33 cellular contexts compared by ENCODE assay signal in genomic region chr17:32429598-32429997, GRCh38.
"Had no signal": no experiment of that assay in that cellular context is flagged by ENCODE, and none has a peak within 500 bp of the region (broad histone marks: within the 10 kb centered on the region; RNA-seq: fewer than 3 reads in every experiment).

No MANE protein-coding gene starts in this region.

- H2AFZ ChIP-seq: parathyroid adenoma had no signal

- DNase-seq: naive thymus-derived CD8-positive, alpha-beta T cell; nephron progenitor cell; occipital lobe; ovary; posterior cingulate gyrus; psoas muscle; right cardiac atrium; spleen; stimulated activated CD4-positive, alpha-beta T cell treated with anti-CD3 and anti-CD28 coated beads, Interleukin-12 subunit alpha, Interleukin-12 subunit beta, amount 100 ng/mL, for 4 hours; stimulated activated CD4-positive, alpha-beta T cell treated with anti-CD3 and anti-CD28 coated beads, Interleukin-1b, Interleukin-23, amount 100 ng/mL, for 48 hours; stimulated activated CD4-positive, alpha-beta T cell treated with anti-CD3 and anti-CD28 coated beads, Interleukin-4, amount 100 ng/mL, for 1 hour; stimulated activated CD4-positive, alpha-beta T cell treated with anti-CD3 and anti-CD28 coated beads, Interleukin-4, amount 100 ng/mL, for 4 hours; stimulated activated CD8-positive, alpha-beta memory T cell treated with anti-CD3 and anti-CD28 coated beads, Interleukin-4, amount 100 ng/mL, for 48 hours; stimulated activated naive CD4-positive, alpha-beta T cell; stimulated activated naive CD8-positive, alpha-beta T cell treated with anti-CD3 and anti-CD28 coated beads, Interleukin-15, amount 100 ng/mL, for 72 hours; stimulated activated naive CD8-positive, alpha-beta T cell treated with anti-CD3 and anti-CD28 coated beads, Interleukin-15, Interleukin-2, amounts not matched to agents 100 U/mL and 50 U/mL, for 24 hours; substantia nigra; testis; tibial artery; transverse colon; upper lobe of right lung; uterus had no signal

- H3K27me3 Mint-ChIP-seq: naive thymus-derived CD8-positive, alpha-beta T cell; natural killer cell treated with Interleukin-12 subunit alpha and Interleukin-12 subunit beta and Interleukin-15 and Interleukin-18, amount 100 ng/mL, for 72 hours; progenitor cell of endocrine pancreas; stimulated activated memory B cell treated with anti-CD40 and anti-IgM and Interleukin-4, amounts not matched to agents 10 μg/mL and 1 μg/mL and 100 μg/mL, for 72 hours; stimulated activated naive CD8-positive, alpha-beta T cell treated with anti-CD3 and anti-CD28 coated beads, Interleukin-15, amount 100 ng/mL, for 72 hours; type B pancreatic cell had no signal

- H3K4me3 ChIP-seq: ovary, psoas muscle, skin epidermis, smooth muscle cell, spleen, suprapubic skin, testis, tibial artery, transverse colon, upper lobe of right lung, uterus had no signal

- ATAC-seq: naive thymus-derived CD8-positive, alpha-beta T cell; natural killer cell treated with Interleukin-12 subunit alpha and Interleukin-12 subunit beta and Interleukin-15 and Interleukin-18, amount 100 ng/mL, for 72 hours; psoas muscle; right cardiac atrium; sciatic nerve; stimulated activated memory B cell treated with anti-CD40 and anti-IgM and Interleukin-4, amounts not matched to agents 10 μg/mL and 1 μg/mL and 100 μg/mL, for 72 hours; stimulated activated naive CD8-positive, alpha-beta T cell treated with anti-CD3 and anti-CD28 coated beads, Interleukin-15, amount 100 ng/mL, for 72 hours; stimulated activated naive CD8-positive, alpha-beta T cell treated with anti-CD3 and anti-CD28 coated beads, Interleukin-15, Interleukin-2, amounts not matched to agents 100 U/mL and 50 U/mL, for 24 hours; upper lobe of right lung had no signal

- H3K4me3 Mint-ChIP-seq: naive thymus-derived CD8-positive, alpha-beta T cell; natural killer cell treated with Interleukin-12 subunit alpha and Interleukin-12 subunit beta and Interleukin-15 and Interleukin-18, amount 100 ng/mL, for 72 hours; nephron progenitor cell; neural crest cell; stimulated activated memory B cell treated with anti-CD40 and anti-IgM and Interleukin-4, amounts not matched to agents 10 μg/mL and 1 μg/mL and 100 μg/mL, for 72 hours; stimulated activated naive CD8-positive, alpha-beta T cell treated with anti-CD3 and anti-CD28 coated beads, Interleukin-15, amount 100 ng/mL, for 72 hours; type B pancreatic cell had no signal

- H3K4me1 Mint-ChIP-seq: naive thymus-derived CD8-positive, alpha-beta T cell; nephron progenitor cell; neural crest cell; stimulated activated memory B cell treated with anti-CD40 and anti-IgM and Interleukin-4, amounts not matched to agents 10 μg/mL and 1 μg/mL and 100 μg/mL, for 72 hours; stimulated activated naive CD8-positive, alpha-beta T cell treated with anti-CD3 and anti-CD28 coated beads, Interleukin-15, amount 100 ng/mL, for 72 hours had no signal

- H3K27me3 ChIP-seq: neutrophil, ovary, spleen, suprapubic skin, testis, tibial artery, transverse colon, upper lobe of right lung, uterus had no signal

- H3K36me3 ChIP-seq: neutrophil, ovary, transverse colon, upper lobe of right lung, uterus had no signal

- H3K9ac ChIP-seq: parathyroid adenoma had no signal

- H3K27ac Mint-ChIP-seq: natural killer cell treated with Interleukin-12 subunit alpha and Interleukin-12 subunit beta and Interleukin-15 and Interleukin-18, amount 100 ng/mL, for 72 hours; nephron progenitor cell; progenitor cell of endocrine pancreas; stimulated activated memory B cell treated with anti-CD40 and anti-IgM and Interleukin-4, amounts not matched to agents 10 μg/mL and 1 μg/mL and 100 μg/mL, for 72 hours; stimulated activated naive CD8-positive, alpha-beta T cell treated with anti-CD3 and anti-CD28 coated beads, Interleukin-15, amount 100 ng/mL, for 72 hours; type B pancreatic cell had no signal

- H3K27ac ChIP-seq: neutrophil, ovary, parathyroid adenoma, psoas muscle, skin epidermis, spleen, suprapubic skin, testis, tibial artery, transverse colon, upper lobe of right lung, uterus had no signal

- H3K9me3 ChIP-seq: neutrophil, ovary, psoas muscle, suprapubic skin, testis, upper lobe of right lung, uterus had no signal

- H3K4me2 ChIP-seq: smooth muscle cell had no signal

- H3K36me3 Mint-ChIP-seq: type B pancreatic cell had no signal

- H3K4me1 ChIP-seq: parathyroid adenoma, psoas muscle, spleen, suprapubic skin, testis, tibial artery, transverse colon, upper lobe of right lung, uterus had no signal

- H3K79me2 ChIP-seq: parathyroid adenoma had no signal
